In genomic region chr2:71655498-71655897, GRCh38 we compare ENCODE assay signal across 34 cellular contexts.
"Had no signal": no experiment of that assay in that cellular context is flagged by ENCODE, and none has a peak within 500 bp of the region (broad histone marks: within the 10 kb centered on the region; RNA-seq: fewer than 3 reads in every experiment).

No MANE protein-coding gene starts in this region.

- ATAC-seq: activated naive CD4-positive, alpha-beta T cell treated with anti-CD3 and anti-CD28 coated beads, Interleukin-2, amount 50 U/mL, for 72 hours; activated T-cell treated with anti-CD3 and anti-CD28 coated beads, Interleukin-2, amount 50 U/mL, for 72 hours; foreskin keratinocyte; gastrocnemius medialis; heart left ventricle; WTC11 had no signal

- H3K36me3 Mint-ChIP-seq: activated naive CD4-positive, alpha-beta T cell treated with anti-CD3 and anti-CD28 coated beads, Interleukin-2, amount 10 ng/mL, durations not matched to agents 7 days and 5 days had no signal

- H3K9me3 ChIP-seq: gastrocnemius medialis had no signal

- H3K27ac Mint-ChIP-seq: activated CD4-positive, alpha-beta memory T cell treated with anti-CD3 and anti-CD28 coated beads, Interleukin-2, amount 10 ng/mL, durations not matched to agents 7 days and 5 days; activated CD4-positive, alpha-beta T cell treated with anti-CD3 and anti-CD28 coated beads, Interleukin-2, amount 10 ng/mL, durations not matched to agents 7 days and 5 days; activated naive CD4-positive, alpha-beta T cell treated with anti-CD3 and anti-CD28 coated beads, Interleukin-2, amount 10 ng/mL, durations not matched to agents 7 days and 5 days; activated naive CD4-positive, alpha-beta T cell treated with anti-CD3 and anti-CD28 coated beads, Interleukin-2, amount 50 U/mL, for 72 hours; activated naive CD8-positive, alpha-beta T cell treated with anti-CD3 and anti-CD28 coated beads, Interleukin-2, amount 10 ng/mL, durations not matched to agents 7 days and 5 days; activated T-cell treated with anti-CD3 and anti-CD28 coated beads, Interleukin-2, amount 50 U/mL, for 24 hours; activated T-cell treated with anti-CD3 and anti-CD28 coated beads, Interleukin-2, amount 50 U/mL, for 72 hours; brain; dendritic cell treated with granulocyte-macrophage colony-stimulating factor and Interleukin-4, amounts not matched to agents 40 ng/mL and 50 ng/mL, for 4 days; endodermal cell; WTC11 had no signal

- H3K4me3 ChIP-seq: ascending aorta, breast epithelium, cardiac muscle cell, coronary artery, dorsolateral prefrontal cortex, esophagus muscularis mucosa, gastrocnemius medialis, heart left ventricle had no signal

- H3K4me1 Mint-ChIP-seq: activated CD4-positive, alpha-beta memory T cell treated with anti-CD3 and anti-CD28 coated beads, Interleukin-2, amount 10 ng/mL, durations not matched to agents 7 days and 5 days; activated CD4-positive, alpha-beta T cell treated with anti-CD3 and anti-CD28 coated beads, Interleukin-2, amount 10 ng/mL, durations not matched to agents 7 days and 5 days; activated naive CD4-positive, alpha-beta T cell treated with anti-CD3 and anti-CD28 coated beads, Interleukin-2, amount 10 ng/mL, durations not matched to agents 7 days and 5 days; activated naive CD8-positive, alpha-beta T cell treated with anti-CD3 and anti-CD28 coated beads, Interleukin-2, amount 10 ng/mL, durations not matched to agents 7 days and 5 days; brain; endodermal cell; WTC11 had no signal

- DNase-seq: activated CD4-positive, alpha-beta memory T cell treated with anti-CD3 and anti-CD28 coated beads, Interleukin-2, amount 10 ng/mL, durations not matched to agents 7 days and 5 days; activated CD4-positive, alpha-beta T cell treated with anti-CD3 and anti-CD28 coated beads for 1 hour; activated CD4-positive, alpha-beta T cell treated with anti-CD3 and anti-CD28 coated beads for 4 hours; activated CD4-positive, alpha-beta T cell treated with anti-CD3 and anti-CD28 coated beads, Interleukin-2, amount 10 ng/mL, durations not matched to agents 7 days and 5 days; activated CD4-positive, alpha-beta T cell treated with anti-CD3 and anti-CD28 coated beads, Interleukin-2, amount 50 U/mL, for 4 hours; activated CD8-positive, alpha-beta memory T cell treated with anti-CD3 and anti-CD28 coated beads, Interleukin-2, amount 50 U/mL, for 48 hours; activated gamma-delta T cell; activated naive CD4-positive, alpha-beta T cell; activated naive CD4-positive, alpha-beta T cell treated with anti-CD3 and anti-CD28 coated beads, Interleukin-2, amount 10 ng/mL, durations not matched to agents 7 days and 5 days; activated naive CD8-positive, alpha-beta T cell treated with anti-CD3 and anti-CD28 coated beads, Interleukin-2, amount 10 ng/mL, durations not matched to agents 7 days and 5 days; activated T-cell treated with anti-CD3 and anti-CD28 coated beads for 4 hours; activated T-cell treated with anti-CD3 and anti-CD28 coated beads, Interleukin-2, amount 50 U/mL, for 24 hours; activated T-cell treated with anti-CD3 and anti-CD28 coated beads, Interleukin-2, amount 50 U/mL, for 72 hours; central memory CD4-positive, alpha-beta T cell; cerebellar nuclear complex; dorsolateral prefrontal cortex; effector memory CD4-positive, alpha-beta T cell; endodermal cell; erythroblast; foreskin keratinocyte; gastrocnemius medialis; glutamatergic neuron; heart left ventricle; T-helper 2 cell had no signal

- H3K36me3 ChIP-seq: ascending aorta, breast epithelium, cardiac muscle cell had no signal

- H3K27me3 ChIP-seq: ascending aorta, breast epithelium, cardiac muscle cell, dorsolateral prefrontal cortex, esophagus muscularis mucosa, gastrocnemius medialis, heart left ventricle had no signal

- H3K27me3 Mint-ChIP-seq: activated T-cell treated with anti-CD3 and anti-CD28 coated beads, Interleukin-2, amount 50 U/mL, for 24 hours; dendritic cell treated with granulocyte-macrophage colony-stimulating factor and Interleukin-4, amounts not matched to agents 40 ng/mL and 50 ng/mL, for 4 days had no signal

- H3K4me3 Mint-ChIP-seq: activated CD4-positive, alpha-beta memory T cell treated with anti-CD3 and anti-CD28 coated beads, Interleukin-2, amount 10 ng/mL, durations not matched to agents 7 days and 5 days; activated CD4-positive, alpha-beta T cell treated with anti-CD3 and anti-CD28 coated beads, Interleukin-2, amount 10 ng/mL, durations not matched to agents 7 days and 5 days; activated naive CD4-positive, alpha-beta T cell treated with anti-CD3 and anti-CD28 coated beads, Interleukin-2, amount 10 ng/mL, durations not matched to agents 7 days and 5 days; activated naive CD8-positive, alpha-beta T cell treated with anti-CD3 and anti-CD28 coated beads, Interleukin-2, amount 10 ng/mL, durations not matched to agents 7 days and 5 days; activated T-cell treated with anti-CD3 and anti-CD28 coated beads, Interleukin-2, amount 50 U/mL, for 24 hours; activated T-cell treated with anti-CD3 and anti-CD28 coated beads, Interleukin-2, amount 50 U/mL, for 72 hours; brain; dendritic cell treated with granulocyte-macrophage colony-stimulating factor and Interleukin-4, amounts not matched to agents 40 ng/mL and 50 ng/mL, for 4 days; endodermal cell; WTC11 had no signal

- H3K27ac ChIP-seq: ascending aorta, breast epithelium, cardiac muscle cell, coronary artery, dorsolateral prefrontal cortex, esophagus muscularis mucosa, foreskin keratinocyte, gastrocnemius medialis, heart left ventricle, VCaP had no signal

- H3K4me1 ChIP-seq: ascending aorta, breast epithelium, esophagus muscularis mucosa, foreskin keratinocyte, heart left ventricle had no signal
